14 cellular contexts compared by ENCODE assay signal in genomic region chr13:50514249-50514648, GRCh38.
"Had no signal": no experiment of that assay in that cellular context is flagged by ENCODE, and none has a peak within 500 bp of the region (broad histone marks: within the 10 kb centered on the region; RNA-seq: fewer than 3 reads in every experiment).

No MANE protein-coding gene starts in this region.

- H3K36me3 ChIP-seq: ascending aorta had no signal

- H3K9me3 ChIP-seq: ascending aorta had no signal

- H3K4me3 ChIP-seq: ascending aorta, skin epidermis had no signal

- ATAC-seq: activated CD4-positive, CD25-positive, alpha-beta regulatory T cell treated with anti-CD3 and anti-CD28 coated beads, Interleukin-2, amount 50 U/mL, for 24 hours; activated T-cell treated with anti-CD3 and anti-CD28 coated beads, Interleukin-2, amount 50 U/mL, for 72 hours had no signal

- DNase-seq: activated CD4-positive, alpha-beta T cell treated with anti-CD3 and anti-CD28 coated beads, Interleukin-2, amount 10 ng/mL, durations not matched to agents 7 days and 5 days; activated CD8-positive, alpha-beta memory T cell treated with anti-CD3 and anti-CD28 coated beads for 24 hours; activated effector memory CD4-positive, alpha-beta T cell treated with anti-CD3 and anti-CD28 coated beads, Interleukin-2, amount 50 U/mL, for 16 hours; activated T-cell treated with anti-CD3 and anti-CD28 coated beads, Interleukin-2, amount 50 U/mL, for 72 hours; cerebellar nuclear complex; cortex of kidney; effector CD4-positive, alpha-beta T cell; head of caudate nucleus; kidney; occipital lobe; T1000 had no signal

- H3K27me3 ChIP-seq: ascending aorta had no signal
